ENCODE assay signal across 12 cellular contexts in the genomic region with DNA sequence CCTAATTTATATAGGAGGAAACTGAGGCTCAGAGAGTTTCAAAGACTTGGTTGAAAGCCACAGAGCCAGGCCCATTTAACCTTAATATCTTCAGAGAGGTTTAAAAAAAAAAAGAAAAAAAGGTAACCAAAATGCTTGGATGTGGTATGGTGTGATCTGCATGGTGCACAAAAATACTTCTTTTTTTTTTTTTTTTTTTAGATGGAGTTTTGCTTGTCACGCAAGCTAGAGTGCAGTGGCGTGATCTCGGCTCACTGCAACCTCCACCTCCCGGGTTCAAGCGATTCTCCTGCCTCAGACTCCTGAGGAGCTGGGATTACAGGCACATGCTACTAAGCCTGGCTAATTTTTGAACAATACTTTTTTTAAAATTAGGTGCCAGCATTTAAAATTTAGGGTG.
A peak's percentile ranks its signal among the peaks of the same experiment; 100 is the strongest.
DNase-seq lines count a peak whose midpoint lies in the region; ATAC-seq and TF ChIP-seq lines count a peak whose summit lies in the region.
"Had no signal": no experiment of that assay in that cellular context is flagged by ENCODE, and none has a peak within 500 bp of the region (broad histone marks: within the 10 kb centered on the region; RNA-seq: fewer than 3 reads in every experiment).

No MANE protein-coding gene starts in this region.

- intact Hi-C loops in right lobe of liver (cut with DNase I) = no loop called here
- intact Hi-C loops in activated naive CD4-positive, alpha-beta T cell treated with anti-CD3 and anti-CD28 coated beads for 36 hours (cut with micrococcal nuclease) = loop anchor here (1.0 to 5.0 kb wide), 3 partner anchors 47 to 1418 kb away; no protein-coding TSS in a partner anchor

- H3K27me3 ChIP-seq in liver (ENCODE audit: control insufficient read depth in 4 of 4, insufficient read depth in 4 of 4, low read length in 3 of 4) (no peaks in the 10 kb centered on the region), right lobe of liver (no peaks in the 10 kb centered on the region), muscle layer of duodenum (ENCODE audit: low read depth, low read length) (no peaks in the 10 kb centered on the region)

- no peaks in the 10 kb centered on the region for H3K36me3 ChIP-seq in liver (ENCODE audit: control insufficient read depth in 4 of 4, insufficient read depth in 3 of 4, low read depth in 1 of 4, low read length in 3 of 4)
- no peaks in the 10 kb centered on the region for H3K36me3 ChIP-seq in right lobe of liver
- H3K36me3 ChIP-seq in muscle layer of duodenum (ENCODE audit: control insufficient read depth in 1 of 2, insufficient read depth in 2 of 2, low read length in 2 of 2) = no peaks in the 10 kb centered on the region

- H3K9me3 ChIP-seq in liver (ENCODE audit: control insufficient read depth in 4 of 4, low read length in 3 of 4) = no peaks in the 10 kb centered on the region
- no peaks in the 10 kb centered on the region for H3K9me3 ChIP-seq in right lobe of liver
- H3K9me3 ChIP-seq in muscle layer of duodenum (ENCODE audit: control insufficient read depth in 1 of 2, low read length in 2 of 2) = no peaks in the 10 kb centered on the region

- H3K36me3 Mint-ChIP-seq in activated naive CD4-positive, alpha-beta T cell treated with anti-CD3 and anti-CD28 coated beads for 36 hours (ENCODE audit: low read depth) = peaks cover 4% of the 10 kb centered on the region

- peak overlapping the region; percentile 96 for H3K27ac Mint-ChIP-seq in activated naive CD4-positive, alpha-beta T cell treated with anti-CD3 and anti-CD28 coated beads for 36 hours

- TF ChIP-seq RAD21 in liver (IDR thresholded peaks at IDR 0.05) = no peak

- H3K4me3 Mint-ChIP-seq in activated naive CD4-positive, alpha-beta T cell treated with anti-CD3 and anti-CD28 coated beads for 36 hours = peak overlapping the region; percentile 89

- 79% methylated on average over 5 of the region's 5 CpGs for WGBS in liver
- whole genome bisulfite sequencing in right lobe of liver (ENCODE audit: insufficient coverage, low coverage, low lambda C conversion rate, missing lambda C conversion rate) = 55% methylated on average over 5 of the region's 5 CpGs

- CTCF ChIA-PET in activated naive CD4-positive, alpha-beta T cell treated with anti-CD3 and anti-CD28 coated beads for 36 hours (lab: Charles Lee) = interaction anchor here (2.1 kb wide), 1 partner anchor 48 kb away, joined by 7 read pairs; no protein-coding TSS in a partner anchor

- no peaks in the 10 kb centered on the region for H3K9me3 Mint-ChIP-seq in activated naive CD4-positive, alpha-beta T cell treated with anti-CD3 and anti-CD28 coated beads for 36 hours

- no peak for TF ChIP-seq CTCF in liver (IDR thresholded peaks at IDR 0.05; ENCODE audit: low read depth, low read length, missing input control)
- TF ChIP-seq CTCF in right lobe of liver (IDR thresholded peaks at IDR 0.05) = no peak

- H3K4me3 ChIP-seq in liver (ENCODE audit: low read depth in 1 of 3, low read length in 3 of 3) (no peak overlapping the region), right lobe of liver (no peak overlapping the region), muscle layer of duodenum (ENCODE audit: low read depth in 1 of 2, low read length in 2 of 2) (no peak overlapping the region)
- H3K4me3 ChIP-seq: SK-N-MC had no signal

- H3K27me3 Mint-ChIP-seq in activated naive CD4-positive, alpha-beta T cell treated with anti-CD3 and anti-CD28 coated beads for 36 hours (ENCODE audit: low read depth) = no peaks in the 10 kb centered on the region

- peak overlapping the region in 1 of 2 donors; percentile 29 for H3K9ac ChIP-seq in liver (ENCODE audit: low read depth in 1 of 2, low read length in 2 of 2)

- no peak for DNase-seq in right lobe of liver
- DNase-seq in activated naive CD4-positive, alpha-beta T cell treated with anti-CD3 and anti-CD28 coated beads for 36 hours = no peak
- DNase-seq in stimulated activated CD4-positive, alpha-beta T cell treated with anti-CD3 and anti-CD28 coated beads, Interleukin-4, amount 100 ng/mL, for 24 hours = no peak
- DNase-seq in SKM-1 (lab: John Stamatoyannopoulos, UW; ENCODE audit: unreplicated experiment) = no peak
- no peak for DNase-seq in COLO668 (lab: John Stamatoyannopoulos, UW; ENCODE audit: unreplicated experiment)
- DNase-seq: mesendoderm, NCI-H1105 treated with DMSO at 0.1 percent for 48 hours, retina had no signal

- ATAC-seq in right lobe of liver (no peak), HG02852 (IDR thresholded peaks at IDR 0.05; ENCODE audit: unreplicated experiment) (no peak)

- H3K4me1 ChIP-seq in liver (ENCODE audit: control insufficient read depth in 4 of 4, insufficient read depth in 4 of 4, low read length in 3 of 4) (peaks cover 0 to 2% (median 0%) of the 10 kb centered on the region in 4 donors), right lobe of liver (no peaks in the 10 kb centered on the region), muscle layer of duodenum (ENCODE audit: control insufficient read depth in 1 of 2, insufficient read depth in 2 of 2, low read length in 2 of 2) (peaks cover 18 to 34% of the 10 kb centered on the region in 2 donors)

- H3K27ac ChIP-seq in liver (ENCODE audit: low read depth in 1 of 2, low read length in 2 of 2) = peak overlapping the region; percentile 53 to 67
- H3K27ac ChIP-seq in right lobe of liver = no peak overlapping the region
- H3K27ac ChIP-seq in muscle layer of duodenum (ENCODE audit: low read length) = peak overlapping the region; percentile 62
- H3K27ac ChIP-seq: SK-N-MC had no signal

- peaks cover 80% of the 10 kb centered on the region for H3K4me1 Mint-ChIP-seq in activated naive CD4-positive, alpha-beta T cell treated with anti-CD3 and anti-CD28 coated beads for 36 hours (ENCODE audit: low read depth)

- no peak for TF ChIP-seq POLR2A in right lobe of liver (IDR thresholded peaks at IDR 0.05)

TF ChIP-seq in liver, 16 proteins besides CTCF, POLR2A, EP300 and RAD21:
- TF ChIP-seq REST (IDR thresholded peaks at IDR 0.05) (no peak), TAF1 (conservative IDR thresholded peaks at IDR 0.05) (no peak), JUND (IDR thresholded peaks at IDR 0.05) (no peak)

Comparison
In these comparisons a context has a peak if more than half of its experiments do, and no peak if none do; other contexts are left out.
1. H3K27ac ChIP-seq: peak in liver (2 of 2) and muscle layer of duodenum (single experiment); none in right lobe of liver (0 of 3).